In genomic region chr17:30378797-30379302, GRCh38 we compare ENCODE assay signal across 9 cellular contexts. TPM values are rescaled to one million over a fixed set of nuclear protein-coding genes. Genes with fewer than 3 reads are reported as not detected.
DNase-seq lines count a peak whose midpoint lies in the region; ATAC-seq, FAIRE-seq and TF ChIP-seq lines count a peak whose summit lies in the region.
"Had no signal": no experiment of that assay in that cellular context is flagged by ENCODE, and none has a peak within 500 bp of the region (broad histone marks: within the 10 kb centered on the region; RNA-seq: fewer than 3 reads in every experiment).

TSS of gene CPD (plus strand) at chr17:30378927. CDS start at chr17:30378981, 54 bp downstream.

- DNase-seq in AG10803 (ENCODE audit: low read depth) (peak; percentile 92), NCI-H510A (lab: John Stamatoyannopoulos, UW) (peak; percentile 88), cerebellar nuclear complex (lab: John Stamatoyannopoulos, UW) (peak; percentile 71 to 85), kidney (peak; percentile 99)
- peak; percentile 95 for DNase-seq in activated CD4-positive, alpha-beta T cell treated with anti-CD3 and anti-CD28 coated beads for 1 hour
- DNase-seq in stimulated activated CD4-positive, alpha-beta T cell treated with anti-CD3 and anti-CD28 coated beads, Interleukin-15, amount 100 ng/mL, for 1 hour (ENCODE audit: low read depth in 1 of 2, low spot score in 1 of 2), result peak; percentile 96

- H3K4me1 ChIP-seq in kidney (ENCODE audit: control insufficient read depth in 1 of 2, insufficient read depth in 1 of 2, low read depth in 1 of 2, low read length in 2 of 2), result peaks cover 4 to 11% of the 10 kb centered on the region in 2 donors

- intact Hi-C loops in kidney (cut with DNase I), result no loop called here

- H3K36me3 ChIP-seq in kidney (ENCODE audit: control insufficient read depth in 1 of 2, insufficient read depth in 2 of 2, low read length in 2 of 2), result no peaks in the 10 kb centered on the region

- ATAC-seq in GM19035 (IDR thresholded peaks at IDR 0.05; ENCODE audit: unreplicated experiment) (peak; percentile 87), HG03378 (IDR thresholded peaks at IDR 0.05; ENCODE audit: unreplicated experiment) (peak; percentile 60)

- TF ChIP-seq CTCF in AG10803 (conservative IDR thresholded peaks at IDR 0.05; ENCODE audit: low read length) (no peak), kidney (IDR thresholded peaks at IDR 0.05; ENCODE audit: borderline replicate concordance, extremely low read depth, insufficient read depth) (peak; percentile 33)

- H3K9me3 ChIP-seq in kidney (ENCODE audit: control insufficient read depth in 1 of 2, low read length in 2 of 2), result no peaks in the 10 kb centered on the region

- FAIRE-seq in kidney (lab: Jason Lieb, UNC), result no peak
- FAIRE-seq: TTC549 had no signal

- H3K9ac ChIP-seq in kidney (ENCODE audit: low read length in 2 of 2), result peak within 1 kb of the TSS; percentile 81

- H3K27ac ChIP-seq in kidney (ENCODE audit: low read depth in 2 of 2, low read length in 2 of 2), result peak within 1 kb of the TSS; percentile 81 to 89

- peak within 1 kb of the TSS; percentile 72 for H3K4me3 ChIP-seq in AG10803 (ENCODE audit: low read length)
- peak within 1 kb of the TSS; percentile 68 to 90 for H3K4me3 ChIP-seq in kidney (ENCODE audit: low read length in 2 of 2)

RNA-seq across cellular contexts. Expression of gene CPD, which starts in this region (rescaled TPM):
- 139 TPM for total RNA-seq in kidney
- polyA plus RNA-seq in kidney (ENCODE audit: insufficient read depth, low read depth, low replicate concordance), result 11.6 TPM

Comparison
In these comparisons a context has a peak if more than half of its experiments do, and no peak if none do; other contexts are left out.
1. Peak in every context shown above with its lines: DNase-seq, ATAC-seq, H3K4me3 ChIP-seq and H3K27ac ChIP-seq.